In the genomic region with DNA sequence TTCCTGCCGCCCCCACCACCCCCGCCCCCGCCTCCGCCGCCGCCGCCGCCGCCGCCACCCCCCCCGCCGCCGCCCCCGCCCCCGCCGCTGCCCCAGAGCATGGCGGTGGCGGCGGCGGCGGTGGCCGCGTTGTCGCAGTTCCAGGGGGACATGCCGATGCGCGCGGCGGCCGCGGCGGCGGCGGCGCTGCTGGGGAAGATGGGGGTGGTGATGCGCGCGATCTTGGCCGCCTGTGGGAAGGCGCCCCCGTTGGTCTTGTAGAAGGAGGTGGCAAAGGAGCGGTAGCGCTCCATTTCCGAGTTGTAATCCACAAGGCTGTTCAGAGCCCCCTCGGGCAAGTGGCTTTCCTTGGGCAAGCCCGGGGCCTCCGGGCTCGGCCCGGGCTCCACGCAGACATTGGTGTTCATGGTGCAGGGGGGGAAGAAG, we compare ENCODE assay signal across 8 cellular contexts. TPM values are rescaled to one million over a fixed set of nuclear protein-coding genes. Genes with fewer than 3 reads are reported as not detected.
A peak's percentile ranks its signal among the peaks of the same experiment; 100 is the strongest.
DNase-seq lines count a peak whose midpoint lies in the region; ATAC-seq and TF ChIP-seq lines count a peak whose summit lies in the region.

No MANE protein-coding gene starts in this region.

- in situ Hi-C loops in brain microvascular endothelial cell (cut with HindIII; ENCODE audit: low pct_ligation_motif_present, low sequenced_read_pairs) = no loop called here

- H3K36me3 ChIP-seq in brain microvascular endothelial cell (replicated peaks) = no peaks in the 10 kb centered on the region

- ATAC-seq in GM19025 (IDR thresholded peaks at IDR 0.05; ENCODE audit: low read depth, unreplicated experiment) = peak; percentile 33
- ATAC-seq in HG03097 (IDR thresholded peaks at IDR 0.05; ENCODE audit: low FRiP score, unreplicated experiment) = peak; percentile 24

- no peaks in the 10 kb centered on the region for H3K27me3 ChIP-seq in brain microvascular endothelial cell (replicated peaks)

- DNase-seq in CD1c-positive myeloid dendritic cell (ENCODE audit: extremely low spot score) (peak; percentile 12), SK-N-DZ (ENCODE audit: low spot score) (peak; percentile 45), brain microvascular endothelial cell (no peak), inferior parietal cortex (ENCODE audit: extremely low spot score) (peak; percentile 57), HPDE6-E6E7 (ENCODE audit: extremely low spot score) (no peak)
- peak; percentile 18 to 24 for DNase-seq in stimulated activated CD4-positive, alpha-beta T cell treated with anti-CD3 and anti-CD28 coated beads, Interleukin-2, amount 100 ng/mL, for 24 hours

- H3K27ac ChIP-seq in brain microvascular endothelial cell = no peak overlapping the region

- peak overlapping the region; percentile 68 for H3K4me3 ChIP-seq in brain microvascular endothelial cell (ENCODE audit: low read depth, low read length)

- TF ChIP-seq CTCF in brain microvascular endothelial cell (IDR thresholded peaks at IDR 0.05; ENCODE audit: low read depth, low read length, missing control alignments) = no peak

RNA-seq across cellular contexts. Expression of gene CXXC4, which starts 3.3 kb away (rescaled TPM):
- 12.5 and 14.0 TPM in 2 replicates for polyA plus RNA-seq in SK-N-DZ (2014; cell fraction: cytosol; rRNA removed)
- polyA plus RNA-seq in SK-N-DZ (2014; cell fraction: nucleus; rRNA removed) = 18.8 and 45.3 TPM in 2 replicates

Comparison
In these comparisons a context has a peak if more than half of its experiments do, and no peak if none do; other contexts are left out.
1. DNase-seq: peak in CD1c-positive myeloid dendritic cell (single experiment), SK-N-DZ (single experiment), inferior parietal cortex (single experiment) and stimulated activated CD4-positive, alpha-beta T cell treated with anti-CD3 and anti-CD28 coated beads, Interleukin-2, amount 100 ng/mL, for 24 hours (2 of 2); none in brain microvascular endothelial cell (single experiment) and HPDE6-E6E7 (single experiment).